ENCODE assay signal across 2 cellular contexts in the genomic region with DNA sequence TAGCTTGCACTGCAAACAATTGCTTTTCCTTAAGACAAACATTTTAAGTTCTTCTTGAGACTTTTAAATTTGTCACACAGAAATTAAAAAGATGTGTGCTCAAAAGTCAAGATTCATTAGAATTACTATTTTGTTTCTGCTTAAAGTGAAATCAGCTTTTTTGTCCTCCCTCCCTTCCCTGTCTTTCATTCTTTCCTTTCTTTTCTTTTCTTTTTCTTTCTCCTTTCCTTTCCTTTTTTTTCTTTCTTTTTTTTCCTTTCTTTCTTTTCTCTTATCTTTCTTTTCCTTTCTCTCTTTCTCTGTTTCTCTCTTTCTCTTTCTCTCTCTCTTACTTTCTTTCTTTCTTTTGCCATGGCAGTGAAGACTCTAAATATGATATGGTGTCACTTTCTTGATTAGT.
TF ChIP-seq lines count a peak whose summit lies in the region.

No MANE protein-coding gene starts in this region.

TF ChIP-seq in GM23338, 12 proteins besides CTCF, POLR2A, EP300 and RAD21 (continues in another document):
- no peak for TF ChIP-seq EZH2phosphoT487 (IDR thresholded peaks at IDR 0.05; ENCODE audit: unreplicated experiment)
- TF ChIP-seq NANOG (IDR thresholded peaks at IDR 0.05; ENCODE audit: borderline replicate concordance), result no peak
- TF ChIP-seq, protein P1, sequence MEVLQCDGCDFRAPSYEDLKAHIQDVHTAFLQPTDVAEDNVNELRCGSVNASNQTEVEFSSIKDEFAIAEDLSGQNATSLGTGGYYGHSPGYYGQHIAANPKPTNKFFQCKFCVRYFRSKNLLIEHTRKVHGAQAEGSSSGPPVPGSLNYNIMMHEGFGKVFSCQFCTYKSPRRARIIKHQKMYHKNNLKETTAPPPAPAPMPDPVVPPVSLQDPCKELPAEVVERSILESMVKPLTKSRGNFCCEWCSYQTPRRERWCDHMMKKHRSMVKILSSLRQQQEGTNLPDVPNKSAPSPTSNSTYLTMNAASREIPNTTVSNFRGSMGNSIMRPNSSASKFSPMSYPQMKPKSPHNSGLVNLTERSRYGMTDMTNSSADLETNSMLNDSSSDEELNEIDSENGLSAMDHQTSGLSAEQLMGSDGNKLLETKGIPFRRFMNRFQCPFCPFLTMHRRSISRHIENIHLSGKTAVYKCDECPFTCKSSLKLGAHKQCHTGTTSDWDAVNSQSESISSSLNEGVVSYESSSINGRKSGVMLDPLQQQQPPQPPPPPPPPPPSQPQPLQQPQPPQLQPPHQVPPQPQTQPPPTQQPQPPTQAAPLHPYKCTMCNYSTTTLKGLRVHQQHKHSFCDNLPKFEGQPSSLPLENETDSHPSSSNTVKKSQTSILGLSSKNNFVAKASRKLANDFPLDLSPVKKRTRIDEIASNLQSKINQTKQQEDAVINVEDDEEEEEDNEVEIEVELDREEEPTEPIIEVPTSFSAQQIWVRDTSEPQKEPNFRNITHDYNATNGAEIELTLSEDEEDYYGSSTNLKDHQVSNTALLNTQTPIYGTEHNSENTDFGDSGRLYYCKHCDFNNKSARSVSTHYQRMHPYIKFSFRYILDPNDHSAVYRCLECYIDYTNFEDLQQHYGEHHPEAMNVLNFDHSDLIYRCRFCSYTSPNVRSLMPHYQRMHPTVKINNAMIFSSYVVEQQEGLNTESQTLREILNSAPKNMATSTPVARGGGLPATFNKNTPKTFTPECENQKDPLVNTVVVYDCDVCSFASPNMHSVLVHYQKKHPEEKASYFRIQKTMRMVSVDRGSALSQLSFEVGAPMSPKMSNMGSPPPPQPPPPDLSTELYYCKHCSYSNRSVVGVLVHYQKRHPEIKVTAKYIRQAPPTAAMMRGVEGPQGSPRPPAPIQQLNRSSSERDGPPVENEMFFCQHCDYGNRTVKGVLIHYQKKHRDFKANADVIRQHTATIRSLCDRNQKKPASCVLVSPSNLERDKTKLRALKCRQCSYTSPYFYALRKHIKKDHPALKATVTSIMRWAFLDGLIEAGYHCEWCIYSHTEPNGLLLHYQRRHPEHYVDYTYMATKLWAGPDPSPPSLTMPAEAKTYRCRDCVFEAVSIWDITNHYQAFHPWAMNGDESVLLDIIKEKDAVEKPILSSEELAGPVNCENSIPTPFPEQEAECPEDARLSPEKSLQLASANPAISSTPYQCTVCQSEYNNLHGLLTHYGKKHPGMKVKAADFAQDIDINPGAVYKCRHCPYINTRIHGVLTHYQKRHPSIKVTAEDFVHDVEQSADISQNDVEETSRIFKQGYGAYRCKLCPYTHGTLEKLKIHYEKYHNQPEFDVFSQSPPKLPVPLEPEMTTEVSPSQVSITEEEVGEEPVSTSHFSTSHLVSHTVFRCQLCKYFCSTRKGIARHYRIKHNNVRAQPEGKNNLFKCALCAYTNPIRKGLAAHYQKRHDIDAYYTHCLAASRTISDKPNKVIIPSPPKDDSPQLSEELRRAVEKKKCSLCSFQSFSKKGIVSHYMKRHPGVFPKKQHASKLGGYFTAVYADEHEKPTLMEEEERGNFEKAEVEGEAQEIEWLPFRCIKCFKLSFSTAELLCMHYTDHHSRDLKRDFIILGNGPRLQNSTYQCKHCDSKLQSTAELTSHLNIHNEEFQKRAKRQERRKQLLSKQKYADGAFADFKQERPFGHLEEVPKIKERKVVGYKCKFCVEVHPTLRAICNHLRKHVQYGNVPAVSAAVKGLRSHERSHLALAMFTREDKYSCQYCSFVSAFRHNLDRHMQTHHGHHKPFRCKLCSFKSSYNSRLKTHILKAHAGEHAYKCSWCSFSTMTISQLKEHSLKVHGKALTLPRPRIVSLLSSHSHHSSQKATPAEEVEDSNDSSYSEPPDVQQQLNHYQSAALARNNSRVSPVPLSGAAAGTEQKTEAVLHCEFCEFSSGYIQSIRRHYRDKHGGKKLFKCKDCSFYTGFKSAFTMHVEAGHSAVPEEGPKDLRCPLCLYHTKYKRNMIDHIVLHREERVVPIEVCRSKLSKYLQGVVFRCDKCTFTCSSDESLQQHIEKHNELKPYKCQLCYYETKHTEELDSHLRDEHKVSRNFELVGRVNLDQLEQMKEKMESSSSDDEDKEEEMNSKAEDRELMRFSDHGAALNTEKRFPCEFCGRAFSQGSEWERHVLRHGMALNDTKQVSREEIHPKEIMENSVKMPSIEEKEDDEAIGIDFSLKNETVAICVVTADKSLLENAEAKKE (CRISPR knock-in tag; IDR thresholded peaks at IDR 0.05), result no peak
- TF ChIP-seq ZNF114 (CRISPR knock-in tag; IDR thresholded peaks at IDR 0.05), result no peak
- TF ChIP-seq, protein P2, sequence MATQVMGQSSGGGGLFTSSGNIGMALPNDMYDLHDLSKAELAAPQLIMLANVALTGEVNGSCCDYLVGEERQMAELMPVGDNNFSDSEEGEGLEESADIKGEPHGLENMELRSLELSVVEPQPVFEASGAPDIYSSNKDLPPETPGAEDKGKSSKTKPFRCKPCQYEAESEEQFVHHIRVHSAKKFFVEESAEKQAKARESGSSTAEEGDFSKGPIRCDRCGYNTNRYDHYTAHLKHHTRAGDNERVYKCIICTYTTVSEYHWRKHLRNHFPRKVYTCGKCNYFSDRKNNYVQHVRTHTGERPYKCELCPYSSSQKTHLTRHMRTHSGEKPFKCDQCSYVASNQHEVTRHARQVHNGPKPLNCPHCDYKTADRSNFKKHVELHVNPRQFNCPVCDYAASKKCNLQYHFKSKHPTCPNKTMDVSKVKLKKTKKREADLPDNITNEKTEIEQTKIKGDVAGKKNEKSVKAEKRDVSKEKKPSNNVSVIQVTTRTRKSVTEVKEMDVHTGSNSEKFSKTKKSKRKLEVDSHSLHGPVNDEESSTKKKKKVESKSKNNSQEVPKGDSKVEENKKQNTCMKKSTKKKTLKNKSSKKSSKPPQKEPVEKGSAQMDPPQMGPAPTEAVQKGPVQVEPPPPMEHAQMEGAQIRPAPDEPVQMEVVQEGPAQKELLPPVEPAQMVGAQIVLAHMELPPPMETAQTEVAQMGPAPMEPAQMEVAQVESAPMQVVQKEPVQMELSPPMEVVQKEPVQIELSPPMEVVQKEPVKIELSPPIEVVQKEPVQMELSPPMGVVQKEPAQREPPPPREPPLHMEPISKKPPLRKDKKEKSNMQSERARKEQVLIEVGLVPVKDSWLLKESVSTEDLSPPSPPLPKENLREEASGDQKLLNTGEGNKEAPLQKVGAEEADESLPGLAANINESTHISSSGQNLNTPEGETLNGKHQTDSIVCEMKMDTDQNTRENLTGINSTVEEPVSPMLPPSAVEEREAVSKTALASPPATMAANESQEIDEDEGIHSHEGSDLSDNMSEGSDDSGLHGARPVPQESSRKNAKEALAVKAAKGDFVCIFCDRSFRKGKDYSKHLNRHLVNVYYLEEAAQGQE (IDR thresholded peaks at IDR 0.05; ENCODE audit: unreplicated experiment), result no peak
- no peak for TF ChIP-seq JUNB (IDR thresholded peaks at IDR 0.05; ENCODE audit: unreplicated experiment)
- no peak for TF ChIP-seq ZNF331 (CRISPR knock-in tag; IDR thresholded peaks at IDR 0.05; ENCODE audit: low read depth)
- TF ChIP-seq EZH2 (IDR thresholded peaks at IDR 0.05; ENCODE audit: low read depth, unreplicated experiment), result no peak
- no peak for TF ChIP-seq CREB1 (CRISPR knock-in tag; IDR thresholded peaks at IDR 0.05; ENCODE audit: low read depth)
- no peak for TF ChIP-seq POLR2AphosphoS5 (IDR thresholded peaks at IDR 0.05; ENCODE audit: low read depth)

TF ChIP-seq in endothelial cell of umbilical vein, 7 proteins besides CTCF, POLR2A, EP300 and RAD21:
- TF ChIP-seq POLR2AphosphoS5 (IDR thresholded peaks at IDR 0.05; ENCODE audit: insufficient read depth, low read depth, low read length) (no peak), EZH2 (IDR thresholded peaks at IDR 0.05; ENCODE audit: borderline replicate concordance, low read depth, low read length, severe bottlenecking) (no peak), MYC (IDR thresholded peaks at IDR 0.05; ENCODE audit: low read depth, low read length) (no peak), FOS (IDR thresholded peaks at IDR 0.05; ENCODE audit: borderline replicate concordance, insufficient read depth, low read length) (no peak), GATA2 (IDR thresholded peaks at IDR 0.05; ENCODE audit: insufficient read depth, insufficient read length, low read depth, low read length) (no peak), JUN (IDR thresholded peaks at IDR 0.05; ENCODE audit: borderline replicate concordance, insufficient read depth, insufficient read length, low read depth) (no peak)
- TF ChIP-seq, protein P3, sequence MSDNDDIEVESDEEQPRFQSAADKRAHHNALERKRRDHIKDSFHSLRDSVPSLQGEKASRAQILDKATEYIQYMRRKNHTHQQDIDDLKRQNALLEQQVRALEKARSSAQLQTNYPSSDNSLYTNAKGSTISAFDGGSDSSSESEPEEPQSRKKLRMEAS (IDR thresholded peaks at IDR 0.05; ENCODE audit: insufficient read depth, insufficient read length), result no peak
